In the genomic region with DNA sequence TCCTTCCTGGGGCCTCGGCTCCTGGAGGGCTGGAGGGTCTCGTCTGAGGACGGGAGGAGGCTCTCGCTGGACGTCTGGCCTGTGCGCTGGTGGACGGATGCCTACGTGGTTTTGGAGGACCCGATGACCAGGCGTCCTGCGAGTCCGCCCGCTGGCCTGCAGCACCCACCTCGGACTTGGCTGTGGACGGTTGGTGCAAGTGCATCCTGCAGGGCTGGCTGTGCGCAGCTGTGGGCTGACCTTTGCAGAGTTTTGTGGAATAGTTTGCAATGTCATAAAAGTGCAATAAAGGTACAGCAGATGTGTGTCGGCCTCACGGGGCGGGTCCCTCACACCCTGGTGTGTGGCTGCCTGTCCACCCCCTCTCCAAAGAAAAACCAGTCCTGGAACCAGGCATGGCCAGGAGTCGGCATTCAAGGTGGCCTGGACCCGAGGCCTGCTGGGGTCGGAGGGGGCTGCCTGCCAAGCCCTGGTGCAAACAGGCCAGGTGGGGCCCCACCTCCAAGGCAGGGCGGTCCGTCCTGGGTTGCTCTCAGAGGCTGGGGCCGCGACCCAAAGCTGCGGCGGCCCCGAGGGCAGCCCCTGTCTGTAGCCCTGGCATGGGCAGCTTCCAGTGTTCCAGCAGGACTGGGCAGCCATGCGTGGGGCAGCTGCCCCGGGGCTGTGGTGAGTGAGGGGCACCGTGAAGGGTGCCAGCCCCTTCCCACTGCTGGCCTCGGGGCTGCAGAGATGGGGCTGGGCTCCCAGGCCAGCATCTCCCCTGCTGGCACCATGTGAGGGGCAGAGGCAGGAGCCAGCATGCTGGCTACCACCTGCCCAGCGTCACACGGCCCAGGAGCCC, we compare ENCODE assay signal across 20 cellular contexts. TPM values are rescaled to one million over a fixed set of nuclear protein-coding genes. Genes with fewer than 3 reads are reported as not detected.
A peak's percentile ranks its signal among the peaks of the same experiment; 100 is the strongest.
DNase-seq lines count a peak whose midpoint lies in the region; ATAC-seq and TF ChIP-seq lines count a peak whose summit lies in the region.
"Had no signal": no experiment of that assay in that cellular context is flagged by ENCODE, and none has a peak within 500 bp of the region (broad histone marks: within the 10 kb centered on the region; RNA-seq: fewer than 3 reads in every experiment).

No MANE protein-coding gene starts in this region.

- no peak overlapping the region for H4K8ac ChIP-seq in neuronal stem cell (ENCODE audit: low read depth, low read length)

- no peak for TF ChIP-seq POLR2A in esophagus squamous epithelium (IDR thresholded peaks at IDR 0.05)

- H3K27me3 ChIP-seq in BLaER1 (no peaks in the 10 kb centered on the region), colonic mucosa (no peaks in the 10 kb centered on the region), neuronal stem cell (ENCODE audit: control insufficient read depth in 3 of 3, insufficient read depth in 3 of 3, low read depth in 1 of 3, low read length in 3 of 3) (no peaks in the 10 kb centered on the region), esophagus squamous epithelium (no peaks in the 10 kb centered on the region)

- no peaks in the 10 kb centered on the region for H3K79me1 ChIP-seq in neuronal stem cell (ENCODE audit: low read depth, low read length)

- ATAC-seq in HG02840 (IDR thresholded peaks at IDR 0.05; ENCODE audit: low FRiP score, unreplicated experiment) = no peak

- WGBS in neuronal stem cell (ENCODE audit: extremely low coverage in 2 of 2, insufficient read length in 2 of 2, insufficient replicate concordance in 1 of 2), 2 donors = no CpG with 5 or more reads among the region's 35 CpGs
- 90% methylated on average over 12 of the region's 35 CpGs; no CpG with 5 or more reads in 1 of the 2 donors for WGBS in esophagus squamous epithelium, 2 donors

- H2BK15ac ChIP-seq in neuronal stem cell (ENCODE audit: low read length) = no peak overlapping the region

- H3K14ac ChIP-seq in neuronal stem cell (ENCODE audit: low read length) = no peak overlapping the region

- H3K27ac ChIP-seq in BLaER1 (no peak overlapping the region), colonic mucosa (peak overlapping the region; percentile 26), neuronal stem cell (replicated peaks; ENCODE audit: low read length) (no peak overlapping the region), esophagus squamous epithelium (no peak overlapping the region)
- H3K27ac ChIP-seq: PC-9 had no signal

- peak overlapping the region; percentile 38; the same call in 1 of the 2 replicates for H3K4me3 ChIP-seq in BLaER1
- H3K4me3 ChIP-seq in colonic mucosa = no peak overlapping the region
- 0 out of 2 replicates have a peak overlapping the region, but pooled peaks have one; percentile 20 for H3K4me3 ChIP-seq in iPS-18c (ENCODE audit: insufficient read depth, low read depth, low read length)
- peak overlapping the region in 1 of 2 donors; percentile 52 for H3K4me3 ChIP-seq in neuronal stem cell (ENCODE audit: low read length in 2 of 2)
- H3K4me3 ChIP-seq in esophagus squamous epithelium = no peak overlapping the region
- H3K4me3 ChIP-seq: PC-9 had no signal

- H2BK12ac ChIP-seq in neuronal stem cell (ENCODE audit: low read length) = no peak overlapping the region

- intact Hi-C loops in colonic mucosa (cut with DNase I) (no loop called here), esophagus squamous epithelium (cut with DNase I) (no loop called here)

- H2AFZ ChIP-seq in neuronal stem cell (ENCODE audit: low read length) = no peak overlapping the region
- H2AFZ ChIP-seq: PC-9 had no signal

- no peak overlapping the region for H3K4ac ChIP-seq in neuronal stem cell (ENCODE audit: low read length)

- H3K18ac ChIP-seq in neuronal stem cell (ENCODE audit: low read length) = no peak overlapping the region

- H3K36me3 ChIP-seq in BLaER1 (peaks cover 64% of the 10 kb centered on the region), colonic mucosa (peaks cover 4% of the 10 kb centered on the region), neuronal stem cell (replicated peaks in 1 of 2; ENCODE audit: control insufficient read depth in 2 of 2, insufficient read depth in 2 of 2, low read length in 2 of 2) (peaks cover 11 to 20% of the 10 kb centered on the region in 2 donors), esophagus squamous epithelium (peaks cover 13 to 59% (median 32%) of the 10 kb centered on the region in 3 donors)

- H3K9me3 ChIP-seq in BLaER1 (peaks cover 78% of the 10 kb centered on the region), colonic mucosa (no peaks in the 10 kb centered on the region), iPS-18c (ENCODE audit: control insufficient read depth, insufficient read depth, low read length) (peaks cover 44% of the 10 kb centered on the region), neuronal stem cell (replicated peaks in 1 of 2; ENCODE audit: control insufficient read depth in 2 of 2, insufficient read depth in 1 of 2, low read depth in 1 of 2, low read length in 2 of 2) (peaks cover 33 to 37% of the 10 kb centered on the region in 2 donors), esophagus squamous epithelium (peaks cover 0 to 23% (median 13%) of the 10 kb centered on the region in 3 donors)

- H2AK5ac ChIP-seq in neuronal stem cell (ENCODE audit: low read depth, low read length) = no peak overlapping the region

- no peak overlapping the region for H3K4me2 ChIP-seq in BLaER1
- no peak overlapping the region for H3K4me2 ChIP-seq in neuronal stem cell (ENCODE audit: insufficient read depth, low read length, poor library complexity, severe bottlenecking)
- H3K4me2 ChIP-seq: PC-9 had no signal

- no peak overlapping the region for H4K91ac ChIP-seq in neuronal stem cell (ENCODE audit: low read depth, low read length, poor library complexity)

- no peak overlapping the region for H3K9ac ChIP-seq in BLaER1
- peak overlapping the region; percentile 52 to 58 for H3K9ac ChIP-seq in colonic mucosa (ENCODE audit: low read depth in 2 of 2, low read length in 2 of 2)
- no peak overlapping the region for H3K9ac ChIP-seq in neuronal stem cell (ENCODE audit: low read depth, low read length, poor library complexity)

- DNase-seq in colonic mucosa (peak; percentile 81), neuronal stem cell (ENCODE audit: low spot score) (no peak), NCI-H1436 treated with DMSO at 0.1 percent for 48 hours (lab: John Stamatoyannopoulos, UW) (no peak), esophagus squamous epithelium (lab: John Stamatoyannopoulos, UW) (no peak), NCI-H1105 (lab: John Stamatoyannopoulos, UW) (no peak)
- DNase-seq: AML-193; CD4-positive, alpha-beta memory T cell; DMS79; KG1; NCI-H1048; NCI-H187 treated with DMSO at 0.1 percent for 48 hours; NCI-H2171; NCI-H446 treated with DMSO at 0.1 percent for 48 hours; NCI-H748 treated with DMSO at 0.1 percent for 48 hours; PC-9; SHP77 had no signal

- no peak overlapping the region for H3K23ac ChIP-seq in neuronal stem cell (ENCODE audit: low read depth, low read length, poor library complexity)

- no peak overlapping the region for H2BK120ac ChIP-seq in neuronal stem cell (ENCODE audit: low read depth, low read length)

- H2BK5ac ChIP-seq in neuronal stem cell (ENCODE audit: low read length) = peak overlapping the region; percentile 22

- no peaks in the 10 kb centered on the region for H4K20me1 ChIP-seq in BLaER1

- no peaks in the 10 kb centered on the region for H3K4me1 ChIP-seq in BLaER1
- peaks cover 4% of the 10 kb centered on the region for H3K4me1 ChIP-seq in colonic mucosa
- H3K4me1 ChIP-seq in neuronal stem cell (ENCODE audit: control insufficient read depth in 2 of 2, insufficient read depth in 1 of 2, low read depth in 1 of 2, low read length in 2 of 2) = no peaks in the 10 kb centered on the region
- peaks cover 0 to 15% (median 0%) of the 10 kb centered on the region in 3 donors for H3K4me1 ChIP-seq in esophagus squamous epithelium

- TF ChIP-seq CTCF in colonic mucosa (IDR thresholded peaks at IDR 0.05) = no peak
- TF ChIP-seq CTCF in esophagus squamous epithelium (IDR thresholded peaks at IDR 0.05) = no peak

RNA-seq across cellular contexts. Expression of a gene that starts 29.3 kb away (rescaled TPM):
- under 1 TPM in 1 of 2 donors, not detected in 1; 0.79 TPM for total RNA-seq in colonic mucosa
- polyA plus RNA-seq in neuronal stem cell (2013, experiment 1 of 2) = not detected
- polyA plus RNA-seq in neuronal stem cell (2013, experiment 2 of 2) = not detected
- not detected for total RNA-seq in esophagus squamous epithelium
- total RNA-seq: CD4-positive, alpha-beta memory T cell; M059J; PC-9 had no signal
- polyA plus RNA-seq: CD4-positive, alpha-beta memory T cell had no signal

Comparison
In these comparisons a context has a peak if more than half of its experiments do, and no peak if none do; other contexts are left out.
1. H3K4me3 ChIP-seq: peak in BLaER1 (single experiment) and iPS-18c (single experiment); none in colonic mucosa (single experiment) and esophagus squamous epithelium (0 of 4).
2. H3K9ac ChIP-seq: peak in colonic mucosa (2 of 2); none in BLaER1 (single experiment) and neuronal stem cell (single experiment).